Comparison of ENCODE assay signal across 23 cellular contexts in genomic region chr1:77925536-77925935, GRCh38. TPM values are rescaled to one million over a fixed set of nuclear protein-coding genes. Genes with fewer than 3 reads are reported as not detected.
A peak's percentile ranks its signal among the peaks of the same experiment; 100 is the strongest.
DNase-seq lines count a peak whose midpoint lies in the region; ATAC-seq and TF ChIP-seq lines count a peak whose summit lies in the region.
"Had no signal": no experiment of that assay in that cellular context is flagged by ENCODE, and none has a peak within 500 bp of the region (broad histone marks: within the 10 kb centered on the region; RNA-seq: fewer than 3 reads in every experiment).

No MANE protein-coding gene starts in this region.

- ATAC-seq in SK-N-SH treated with all-trans-retinoic acid at 6 μM for 48 hours (peak; percentile 92), gastrocnemius medialis (no peak)
- ATAC-seq: activated T-helper 17 cell treated with anti-CD3 and anti-CD28 coated beads, Interleukin-2, amount 50 U/mL, for 72 hours; left ventricle myocardium superior; upper lobe of right lung had no signal

- H3K27ac ChIP-seq in gastrocnemius medialis = peak overlapping the region in 3 of 4 donors; percentile 2 to 62 (median 40)
- H3K27ac ChIP-seq in effector memory CD4-positive, alpha-beta T cell (ENCODE audit: insufficient read depth, low read length, poor library complexity, severe bottlenecking) = no peak overlapping the region
- no peak overlapping the region for H3K27ac ChIP-seq in Peyer's patch
- H3K27ac ChIP-seq: breast epithelium, neural progenitor cell, skin epidermis, stomach, upper lobe of right lung had no signal

- peak; percentile 68 for DNase-seq in EH (ENCODE audit: low read depth)
- peak; percentile 34 for DNase-seq in fibroblast of gingiva (ENCODE audit: low read depth)
- no peak for DNase-seq in gastrocnemius medialis
- DNase-seq in effector memory CD4-positive, alpha-beta T cell = no peak
- DNase-seq in Peyer's patch = no peak
- no peak for DNase-seq in NCI-H1048 (lab: John Stamatoyannopoulos, UW)
- no peak for DNase-seq in NCI-H146 treated with DMSO at 0.1 percent for 48 hours (lab: John Stamatoyannopoulos, UW; ENCODE audit: unreplicated experiment)
- DNase-seq: activated CD4-positive, alpha-beta T cell treated with anti-CD3 and anti-CD28 coated beads for 4 hours; left ventricle myocardium superior; NCI-H1694 treated with DMSO at 0.1 percent for 48 hours; NCI-H82; SHP77 treated with DMSO at 0.1 percent for 48 hours; stimulated activated CD4-positive, alpha-beta T cell treated with anti-CD3 and anti-CD28 coated beads, Interleukin-4, amount 100 ng/mL, for 24 hours; stomach; T-helper 1 cell; upper lobe of right lung had no signal

- in situ Hi-C loops in gastrocnemius medialis (cut with MboI; ENCODE audit: low sequenced_read_pairs in 4 of 4) = no loop called here

- H3K27me3 ChIP-seq in gastrocnemius medialis = no peaks in the 10 kb centered on the region
- H3K27me3 ChIP-seq in effector memory CD4-positive, alpha-beta T cell (replicated peaks; ENCODE audit: control insufficient read depth, insufficient read depth, low read length, poor library complexity, severe bottlenecking) = no peaks in the 10 kb centered on the region
- no peaks in the 10 kb centered on the region for H3K27me3 ChIP-seq in Peyer's patch
- H3K27me3 ChIP-seq: BLaER1 treated with 17β-estradiol and CSF1 and Interleukin-3, amounts not matched to agents 10 nM and 100 nM; breast epithelium; neural progenitor cell; stomach; upper lobe of right lung had no signal

- no peak overlapping the region for H3K4me3 ChIP-seq in gastrocnemius medialis
- no peak overlapping the region for H3K4me3 ChIP-seq in effector memory CD4-positive, alpha-beta T cell (ENCODE audit: insufficient read depth, low read depth, low read length, poor library complexity, severe bottlenecking)
- no peak overlapping the region for H3K4me3 ChIP-seq in Peyer's patch
- H3K4me3 ChIP-seq: breast epithelium, neural progenitor cell, stomach had no signal

- TF ChIP-seq POLR2A in gastrocnemius medialis (IDR thresholded peaks at IDR 0.05) = no peak
- no peak for TF ChIP-seq POLR2A in Peyer's patch (IDR thresholded peaks at IDR 0.05)

- H3K4me1 ChIP-seq in gastrocnemius medialis (no peaks in the 10 kb centered on the region), Peyer's patch (no peaks in the 10 kb centered on the region)
- no peaks in the 10 kb centered on the region for H3K4me1 ChIP-seq in effector memory CD4-positive, alpha-beta T cell (ENCODE audit: control insufficient read depth, insufficient read depth, low read length, poor library complexity, severe bottlenecking)
- H3K4me1 ChIP-seq: breast epithelium, neural progenitor cell, stomach, upper lobe of right lung had no signal

- TF ChIP-seq CTCF in gastrocnemius medialis (IDR thresholded peaks at IDR 0.05 in 4 of 5, conservative IDR thresholded peaks at IDR 0.05 in 1 of 5) (no peak), Peyer's patch (IDR thresholded peaks at IDR 0.05) (no peak)

- H3K9me3 ChIP-seq in gastrocnemius medialis (no peaks in the 10 kb centered on the region), Peyer's patch (no peaks in the 10 kb centered on the region)
- no peaks in the 10 kb centered on the region for H3K9me3 ChIP-seq in effector memory CD4-positive, alpha-beta T cell (ENCODE audit: control insufficient read depth, low read length)
- H3K9me3 ChIP-seq: BLaER1 treated with 17β-estradiol and CSF1 and Interleukin-3, amounts not matched to agents 10 nM and 100 nM; breast epithelium; stomach; upper lobe of right lung had no signal

- intact Hi-C loops in gastrocnemius medialis (cut with DNase I; ENCODE audit: low total_unique reads) = no loop called here

- H3K36me3 ChIP-seq in gastrocnemius medialis (peaks cover 0 to 100% of the 10 kb centered on the region in 2 donors), Peyer's patch (no peaks in the 10 kb centered on the region)
- H3K36me3 ChIP-seq in effector memory CD4-positive, alpha-beta T cell (ENCODE audit: control insufficient read depth, insufficient read depth, low read length) = no peaks in the 10 kb centered on the region
- H3K36me3 ChIP-seq: BLaER1 treated with 17β-estradiol and CSF1 and Interleukin-3, amounts not matched to agents 10 nM and 100 nM; breast epithelium; neural progenitor cell had no signal

TF ChIP-seq in SK-N-SH treated with all-trans-retinoic acid at 6 μM for 48 hours, 23 proteins besides CTCF, POLR2A, EP300 and RAD21:
- TF ChIP-seq ZNF565 (CRISPR knock-in tag; conservative IDR thresholded peaks at IDR 0.05; ENCODE audit: low read depth) = no peak
- TF ChIP-seq CSDC2 (CRISPR knock-in tag; IDR thresholded peaks at IDR 0.05) = no peak
- no peak for TF ChIP-seq CREB5 (CRISPR knock-in tag; IDR thresholded peaks at IDR 0.05; ENCODE audit: low read depth)
- no peak for TF ChIP-seq POU6F1 (CRISPR knock-in tag; IDR thresholded peaks at IDR 0.05; ENCODE audit: borderline replicate concordance, low read depth)
- TF ChIP-seq CSRNP3 (CRISPR knock-in tag; IDR thresholded peaks at IDR 0.05) = no peak
- no peak for TF ChIP-seq SNAI2 (CRISPR knock-in tag; IDR thresholded peaks at IDR 0.05)
- peak; percentile 89 for TF ChIP-seq ISL1 (CRISPR knock-in tag; IDR thresholded peaks at IDR 0.05)
- TF ChIP-seq ARNTL (CRISPR knock-in tag; IDR thresholded peaks at IDR 0.05; ENCODE audit: borderline replicate concordance, low read depth) = no peak
- peak; percentile 64; the same call in 1 of the 2 replicates for TF ChIP-seq TCF4 (CRISPR knock-in tag; IDR thresholded peaks at IDR 0.05; ENCODE audit: borderline replicate concordance)
- TF ChIP-seq PPARA (CRISPR knock-in tag; IDR thresholded peaks at IDR 0.05; ENCODE audit: borderline replicate concordance) = no peak
- TF ChIP-seq RARB (CRISPR knock-in tag; IDR thresholded peaks at IDR 0.05) = no peak
- TF ChIP-seq ZC3H10 (CRISPR knock-in tag; IDR thresholded peaks at IDR 0.05) = no peak
- no peak for TF ChIP-seq GLIS3 (CRISPR knock-in tag; IDR thresholded peaks at IDR 0.05)
- no peak for TF ChIP-seq TOX (CRISPR knock-in tag; IDR thresholded peaks at IDR 0.05; ENCODE audit: borderline replicate concordance)
- no peak; the same call in 1 of the 2 replicates for TF ChIP-seq PATZ1 (CRISPR knock-in tag; IDR thresholded peaks at IDR 0.05; ENCODE audit: borderline replicate concordance)
- TF ChIP-seq ZNF70 (CRISPR knock-in tag; IDR thresholded peaks at IDR 0.05) = no peak
- TF ChIP-seq ESRRG (CRISPR knock-in tag; IDR thresholded peaks at IDR 0.05) = no peak

RNA-seq across cellular contexts. Expression of gene NEXN, which starts 37.1 kb away (rescaled TPM):
- total RNA-seq in gastrocnemius medialis = 100 to 1,000 TPM; 105 to 297 (median 200) TPM
- 10 to 100 TPM in 2 of 4 donors, 1 to 10 TPM in 2; 5.6 to 38.0 (median 10.5) TPM for total RNA-seq in Peyer's patch
- total RNA-seq: OCI-LY7 had no signal

RNA-seq across cellular contexts. Expression of gene FUBP1, which starts 53.3 kb away (rescaled TPM):
- 10 to 100 TPM; 25.6 to 64.3 (median 47.8) TPM for total RNA-seq in gastrocnemius medialis
- total RNA-seq in Peyer's patch = 100 to 1,000 TPM in 3 of 4 donors, 10 to 100 TPM in 1; 76.4 to 196 (median 129) TPM

Comparison
In these comparisons a context has a peak if more than half of its experiments do, and no peak if none do; other contexts are left out.
1. DNase-seq: peak in EH (single experiment) and fibroblast of gingiva (single experiment); none in gastrocnemius medialis (0 of 2), effector memory CD4-positive, alpha-beta T cell (0 of 3), Peyer's patch (0 of 3), NCI-H1048 (single experiment) and NCI-H146 treated with DMSO at 0.1 percent for 48 hours (single experiment).
2. H3K27ac ChIP-seq: peak in gastrocnemius medialis (3 of 4); none in effector memory CD4-positive, alpha-beta T cell (single experiment) and Peyer's patch (0 of 4).